13 cellular contexts compared by ENCODE assay signal in genomic region chr17:17191346-17191792, GRCh38. TPM values are rescaled to one million over a fixed set of nuclear protein-coding genes. Genes with fewer than 3 reads are reported as not detected.
DNase-seq lines count a peak whose midpoint lies in the region; ATAC-seq, FAIRE-seq and TF ChIP-seq lines count a peak whose summit lies in the region.
"Had no signal": no experiment of that assay in that cellular context is flagged by ENCODE, and none has a peak within 500 bp of the region (broad histone marks: within the 10 kb centered on the region; RNA-seq: fewer than 3 reads in every experiment).

No MANE protein-coding gene starts in this region.

- peak overlapping the region in 2 of 3 donors; percentile 2 to 45 for H3K27ac ChIP-seq in thyroid gland

- no peak for TF ChIP-seq CTCF in bronchial epithelial cell (IDR thresholded peaks at IDR 0.05; ENCODE audit: insufficient read depth, low read length, severe bottlenecking)
- TF ChIP-seq CTCF in thyroid gland (IDR thresholded peaks at IDR 0.05) = no peak

- no peak for TF ChIP-seq POLR2A in thyroid gland (IDR thresholded peaks at IDR 0.05)

- H3K36me3 ChIP-seq in bronchial epithelial cell (ENCODE audit: control insufficient read depth, insufficient read depth, low read length) (no peaks in the 10 kb centered on the region), thyroid gland (no peaks in the 10 kb centered on the region)

- DNase-seq in HT1080 (ENCODE audit: low read depth) = peak; percentile 88
- peak; percentile 43 for DNase-seq in bronchial epithelial cell (ENCODE audit: low read depth)
- DNase-seq in left lobe of liver (ENCODE audit: low spot score) = no peak
- peak in 1 of 2 donors; percentile 35 for DNase-seq in thyroid gland
- DNase-seq in DMS153 (lab: John Stamatoyannopoulos, UW) = no peak
- DNase-seq in activated CD4-positive, alpha-beta T cell treated with anti-CD3 and anti-CD28 coated beads, Interleukin-2, amount 50 U/mL, for 4 hours = no peak
- DNase-seq in NCI-H510A (lab: John Stamatoyannopoulos, UW) = no peak
- DNase-seq in NCI-H526 treated with DMSO at 0.1 percent for 48 hours (lab: John Stamatoyannopoulos, UW) = no peak
- DNase-seq: activated CD4-positive, alpha-beta T cell treated with anti-CD3 and anti-CD28 coated beads for 4 hours; GOT3 had no signal

- no peaks in the 10 kb centered on the region for H3K9me3 ChIP-seq in thyroid gland

- FAIRE-seq in bronchial epithelial cell (lab: Jason Lieb, UNC) = no peak
- FAIRE-seq: colon, K562 had no signal

- H3K4me1 ChIP-seq in thyroid gland = peaks cover 26 to 33% of the 10 kb centered on the region in 2 donors

- WGBS in thyroid gland, 2 donors = 66 to 88% methylated on average over 11 of the region's 11 CpGs

- intact Hi-C loops in thyroid gland (cut with DNase I) = no loop called here

- peak; percentile 24 for ATAC-seq in left lobe of liver
- ATAC-seq: K562 had no signal

- H3K4me3 ChIP-seq in bronchial epithelial cell (ENCODE audit: low read depth, low read length) (no peak overlapping the region), thyroid gland (replicated peaks in 1 of 3) (no peak overlapping the region)
- H3K4me3 ChIP-seq: K562, lung had no signal

- H3K27me3 ChIP-seq in bronchial epithelial cell (ENCODE audit: control insufficient read depth, insufficient read depth, low read length) (no peaks in the 10 kb centered on the region), thyroid gland (no peaks in the 10 kb centered on the region)

RNA-seq across cellular contexts. Expression of gene PLD6, which starts 14.8 kb away (rescaled TPM):
- not detected in 2 replicates for total RNA-seq in HT1080 (2014; rRNA removed; shearing (Covaris generic))
- polyA plus RNA-seq in HT1080 (2015; cell fraction: cytosol; rRNA removed) = 0.07 TPM in 1 of 2 replicates, not detected in the other
- polyA plus RNA-seq in HT1080 (2015; cell fraction: nucleus; rRNA removed) = 0.23 and 0.32 TPM in 2 replicates
- total RNA-seq in bronchial epithelial cell = 3.7 and 4.0 TPM in 2 replicates
- 4.2 TPM for total RNA-seq in left lobe of liver
- total RNA-seq in thyroid gland = 1 to 10 TPM; 1.3 to 3.2 (median 2.5) TPM

RNA-seq across cellular contexts. Expression of gene FLCN, which starts 45.6 kb away (rescaled TPM):
- total RNA-seq in HT1080 (2014; rRNA removed; shearing (Covaris generic)) = 26.0 and 35.4 TPM in 2 replicates
- polyA plus RNA-seq in HT1080 (2015; cell fraction: cytosol; rRNA removed) = 9.0 and 10.1 TPM in 2 replicates
- polyA plus RNA-seq in HT1080 (2015; cell fraction: nucleus; rRNA removed) = 36.9 and 38.0 TPM in 2 replicates
- total RNA-seq in bronchial epithelial cell (51.1 and 56.5 TPM in 2 replicates), left lobe of liver (34.7 TPM), thyroid gland (10 to 100 TPM; 61.5 to 79.7 (median 68.2) TPM)

Comparison
In these comparisons a context has a peak if more than half of its experiments do, and no peak if none do; other contexts are left out.
1. DNase-seq: peak in HT1080 (single experiment) and bronchial epithelial cell (single experiment); none in left lobe of liver (single experiment), DMS153 (single experiment), activated CD4-positive, alpha-beta T cell treated with anti-CD3 and anti-CD28 coated beads, Interleukin-2, amount 50 U/mL, for 4 hours (0 of 2), NCI-H510A (single experiment) and NCI-H526 treated with DMSO at 0.1 percent for 48 hours (single experiment).